11 cellular contexts compared by ENCODE assay signal in genomic region chr9:13296972-13297371, GRCh38.
"Had no signal": no experiment of that assay in that cellular context is flagged by ENCODE, and none has a peak within 500 bp of the region (broad histone marks: within the 10 kb centered on the region; RNA-seq: fewer than 3 reads in every experiment).

No MANE protein-coding gene starts in this region.

- H2AFZ ChIP-seq: GM23248, GM23338 had no signal

- H3K36me3 ChIP-seq: HAP-1 had no signal

- DNase-seq: GM23248, GOT3, H7, H9, HCEC 1CT, HFFc6 had no signal

- H3K4me3 ChIP-seq: GM23248, GM23338, HAP-1 had no signal

- FAIRE-seq: H1, H54 had no signal

- H3K27ac ChIP-seq: GM23248 had no signal

- H3K4me2 ChIP-seq: GM23338 had no signal

- ATAC-seq: GM23338, HCT116 had no signal

- H3K9ac ChIP-seq: GM23248 had no signal
